8 cellular contexts compared by ENCODE assay signal in genomic region chr2:151409601-151410484, GRCh38. TPM values are rescaled to one million over a fixed set of nuclear protein-coding genes. Genes with fewer than 3 reads are reported as not detected.
DNase-seq lines count a peak whose midpoint lies in the region; ATAC-seq and TF ChIP-seq lines count a peak whose summit lies in the region.

Gene RIF1, plus strand, starts transcription at chr2:151409902. Its CDS starts 522 bp downstream, at chr2:151410424.

- no peaks in the 10 kb centered on the region for H3K9me3 Mint-ChIP-seq in CD8-positive, alpha-beta memory T cell
- H3K9me3 Mint-ChIP-seq in activated CD8-positive, alpha-beta T cell treated with anti-CD3 and anti-CD28 coated beads for 36 hours: no peaks in the 10 kb centered on the region

- CTCF ChIA-PET in CD8-positive, alpha-beta memory T cell (lab: Charles Lee): interaction anchor here (0.6 to 2.5 kb wide), 6 partner anchors 9 to 148 kb away, joined by 3 to 9 read pairs (median 4); partner anchors contain the start of genes NMI and RBM43
- CTCF ChIA-PET in activated CD8-positive, alpha-beta T cell treated with anti-CD3 and anti-CD28 coated beads for 36 hours (lab: Charles Lee): interaction anchor here (0.8 to 1.6 kb wide), 3 partner anchors 14 to 149 kb away, joined by 3 to 5 read pairs (median 4); partner anchors contain the start of gene RBM43

- intact Hi-C loops in activated CD8-positive, alpha-beta T cell treated with anti-CD3 and anti-CD28 coated beads for 36 hours (cut with micrococcal nuclease): no loop called here

- POLR2A ChIA-PET in CD8-positive, alpha-beta memory T cell (lab: Charles Lee): interaction anchor here (0.6 to 0.8 kb wide), 3 partner anchors 148 to 1823 kb away, joined by 3 to 6 read pairs (median 4); partner anchors contain the start of gene RBM43
- POLR2A ChIA-PET in activated CD8-positive, alpha-beta T cell treated with anti-CD3 and anti-CD28 coated beads for 36 hours (lab: Charles Lee): interaction anchor here (0.8 to 1.4 kb wide), 8 partner anchors 9 to 145 kb away, joined by 3 to 5 read pairs (median 4); partner anchors contain the start of gene NMI

- TF ChIP-seq CTCF in activated CD8-positive, alpha-beta T cell treated with anti-CD3 and anti-CD28 coated beads for 36 hours (IDR thresholded peaks at IDR 0.05): peak; percentile 55
- TF ChIP-seq CTCF in lung (IDR thresholded peaks at IDR 0.05; ENCODE audit: control extremely low read depth, extremely low read depth): no peak

- H3K9me3 ChIP-seq in CD8-positive, alpha-beta memory T cell (ENCODE audit: low read length): no peaks in the 10 kb centered on the region
- H3K9me3 ChIP-seq in ectodermal cell (ENCODE audit: control insufficient read depth, low read length) (no peaks in the 10 kb centered on the region), lung (ENCODE audit: control insufficient read depth in 2 of 2, insufficient read depth in 1 of 2, low read length in 1 of 2) (no peaks in the 10 kb centered on the region)

- ATAC-seq in GM19452 (IDR thresholded peaks at IDR 0.05; ENCODE audit: unreplicated experiment) (peak; percentile 94), lung (ENCODE audit: insufficient read depth, low FRiP score) (peak; percentile 98)
- peak; percentile 95 for ATAC-seq in activated CD8-positive, alpha-beta T cell treated with anti-CD3 and anti-CD28 coated beads for 36 hours

- H3K36me3 Mint-ChIP-seq in CD8-positive, alpha-beta memory T cell: peaks cover 0 to 37% (median 4%) of the 10 kb centered on the region in 3 donors
- peaks cover 30% of the 10 kb centered on the region for H3K36me3 Mint-ChIP-seq in activated CD8-positive, alpha-beta T cell treated with anti-CD3 and anti-CD28 coated beads for 36 hours (ENCODE audit: low read depth)

- peak; percentile 52 to 77 (median 66) for DNase-seq in CD8-positive, alpha-beta memory T cell
- DNase-seq in HK-2 (ENCODE audit: unreplicated experiment) (peak; percentile 95), NCI-H82 treated with DMSO at 0.1 percent for 48 hours (lab: John Stamatoyannopoulos, UW; ENCODE audit: unreplicated experiment) (peak; percentile 87), lung (ENCODE audit: low spot score) (peak; percentile 89)
- DNase-seq in activated CD8-positive, alpha-beta T cell treated with anti-CD3 and anti-CD28 coated beads for 36 hours: peak; percentile 87
- peak; percentile 65 to 68 (median 67) for DNase-seq in stimulated activated CD4-positive, alpha-beta T cell treated with anti-CD3 and anti-CD28 coated beads, TNF-alpha, amount 100 ng/mL, for 4 hours (ENCODE audit: low read depth in 3 of 3)

- H3K27me3 Mint-ChIP-seq in CD8-positive, alpha-beta memory T cell: no peaks in the 10 kb centered on the region
- H3K27me3 Mint-ChIP-seq in activated CD8-positive, alpha-beta T cell treated with anti-CD3 and anti-CD28 coated beads for 36 hours: no peaks in the 10 kb centered on the region

- peak within 1 kb of the TSS; percentile 88 to 98 (median 95) for H3K4me3 Mint-ChIP-seq in CD8-positive, alpha-beta memory T cell
- H3K4me3 Mint-ChIP-seq in activated CD8-positive, alpha-beta T cell treated with anti-CD3 and anti-CD28 coated beads for 36 hours: peak within 1 kb of the TSS; percentile 100

- no peaks in the 10 kb centered on the region for H3K36me3 ChIP-seq in CD8-positive, alpha-beta memory T cell (ENCODE audit: insufficient read depth, low read length)
- H3K36me3 ChIP-seq in ectodermal cell (ENCODE audit: control insufficient read depth, insufficient read depth, low read length) (peaks cover 5% of the 10 kb centered on the region), lung (ENCODE audit: control insufficient read depth in 2 of 2, insufficient read depth in 2 of 2, low read length in 2 of 2) (peaks cover 2 to 4% of the 10 kb centered on the region in 2 donors)

- no peaks in the 10 kb centered on the region for H3K27me3 ChIP-seq in CD8-positive, alpha-beta memory T cell (ENCODE audit: insufficient read depth, low read length, poor library complexity, severe bottlenecking)
- H3K27me3 ChIP-seq in ectodermal cell (ENCODE audit: control insufficient read depth, insufficient read depth, low read length, poor library complexity, severe bottlenecking) (no peaks in the 10 kb centered on the region), lung (ENCODE audit: control insufficient read depth, insufficient read depth) (no peaks in the 10 kb centered on the region)

- 0 to 1% methylated on average over 65 of the region's 65 CpGs for WGBS in ectodermal cell, 2 experiments
- 1% methylated on average over 63 to 65 of the region's 65 CpGs for WGBS in lung, 2 donors

- H3K4me1 ChIP-seq in CD8-positive, alpha-beta memory T cell (ENCODE audit: insufficient read depth, low read length): peaks cover 14% of the 10 kb centered on the region
- H3K4me1 ChIP-seq in ectodermal cell (ENCODE audit: control insufficient read depth, insufficient read depth, low read length): no peaks in the 10 kb centered on the region
- no peaks in the 10 kb centered on the region for H3K4me1 ChIP-seq in lung (ENCODE audit: control insufficient read depth in 2 of 2, insufficient read depth in 2 of 2, low read length in 2 of 2)

- peak within 1 kb of the TSS; percentile 85 for H3K27ac ChIP-seq in CD8-positive, alpha-beta memory T cell (ENCODE audit: low read depth, low read length)
- peak within 1 kb of the TSS; percentile 93 for H3K27ac ChIP-seq in ectodermal cell (ENCODE audit: insufficient read depth, low read depth, low read length, poor library complexity, severe bottlenecking)
- peak within 1 kb of the TSS; percentile 90 to 94 for H3K27ac ChIP-seq in lung (ENCODE audit: low read depth in 1 of 2, low read length in 1 of 2)

- peak within 1 kb of the TSS; percentile 76 for H3K4me3 ChIP-seq in CD8-positive, alpha-beta memory T cell (ENCODE audit: low read length)
- H3K4me3 ChIP-seq in ectodermal cell (ENCODE audit: insufficient read depth, low read depth, low read length): peak within 1 kb of the TSS; percentile 91
- peak within 1 kb of the TSS; percentile 99 for H3K4me3 ChIP-seq in lung

- H3K27ac Mint-ChIP-seq in CD8-positive, alpha-beta memory T cell: peak within 1 kb of the TSS; percentile 85 to 95 (median 92)
- H3K27ac Mint-ChIP-seq in activated CD8-positive, alpha-beta T cell treated with anti-CD3 and anti-CD28 coated beads for 36 hours: peak within 1 kb of the TSS; percentile 94

- H3K4me1 Mint-ChIP-seq in CD8-positive, alpha-beta memory T cell: peaks cover 27 to 44% (median 39%) of the 10 kb centered on the region in 3 donors
- H3K4me1 Mint-ChIP-seq in activated CD8-positive, alpha-beta T cell treated with anti-CD3 and anti-CD28 coated beads for 36 hours (ENCODE audit: low read depth): peaks cover 19% of the 10 kb centered on the region

RNA-seq across cellular contexts. Expression of gene RIF1, which starts in this region (rescaled TPM):
- 10 to 100 TPM; 72.4 to 73.1 TPM for total RNA-seq in CD8-positive, alpha-beta memory T cell
- polyA plus RNA-seq in CD8-positive, alpha-beta memory T cell: 39.5 TPM
- total RNA-seq in activated CD8-positive, alpha-beta T cell treated with anti-CD3 and anti-CD28 coated beads for 36 hours: 10 to 100 TPM; 65.3 to 73.2 TPM
- polyA plus RNA-seq in ectodermal cell (2013, experiment 1 of 4): 33.6 TPM
- 42.3 TPM for polyA plus RNA-seq in ectodermal cell (2013, experiment 2 of 4)
- polyA plus RNA-seq in ectodermal cell (2013, experiment 3 of 4): 27.4 TPM
- polyA plus RNA-seq in ectodermal cell (2013, experiment 4 of 4): 32.1 TPM
- 10 to 100 TPM; 27.3 to 78.3 TPM for total RNA-seq in lung
- 1 to 10 TPM; 4.3 to 5.3 TPM for polyA plus RNA-seq in lung

Comparison
In these comparisons a context has a peak if more than half of its experiments do, and no peak if none do; other contexts are left out.
1. Peak in every context shown above with its lines: DNase-seq, ATAC-seq, H3K4me3 ChIP-seq and H3K27ac ChIP-seq.